7 cellular contexts compared by ENCODE assay signal in the genomic region with DNA sequence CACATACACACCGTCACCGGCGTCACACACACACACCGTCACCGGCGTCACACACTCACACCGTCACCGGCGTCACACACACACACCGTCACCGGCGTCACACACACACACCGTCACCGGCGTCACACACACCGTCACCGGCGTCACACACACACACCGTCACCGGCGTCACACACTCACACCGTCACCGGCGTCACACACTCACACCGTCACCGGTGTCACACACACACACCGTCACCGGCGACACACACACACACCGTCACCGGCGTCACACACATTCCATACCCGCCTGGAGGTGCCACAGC. TPM values are rescaled to one million over a fixed set of nuclear protein-coding genes. Genes with fewer than 3 reads are reported as not detected.
DNase-seq lines count a peak whose midpoint lies in the region; ATAC-seq, FAIRE-seq and TF ChIP-seq lines count a peak whose summit lies in the region.
"Not testable (repeated sequence)": the region's sequence is repeated elsewhere in the genome, so short reads cannot be mapped to it uniquely, and the experiment has no call there.
"Had no signal": no experiment of that assay in that cellular context is flagged by ENCODE, and none has a peak within 500 bp of the region (broad histone marks: within the 10 kb centered on the region; RNA-seq: fewer than 3 reads in every experiment).

No MANE protein-coding gene starts in this region.

- peak overlapping the region in 1 of 2 donors; percentile 46 for H3K4me3 Mint-ChIP-seq in CD14-positive monocyte
- not testable (repeated sequence) for H3K4me3 Mint-ChIP-seq in activated CD4-positive, alpha-beta T cell treated with anti-CD3 and anti-CD28 coated beads, Interleukin-2, amount 10 ng/mL, durations not matched to agents 24 days and 14 days; activated T-helper 2 cell treated with anti-CD3 and anti-CD28 coated beads, Interferon-gamma antibody, Interleukin-2, Interleukin-4, amounts not matched to agents 10 μg/mL and 5 μg/mL and 100 μg/mL, durations not matched to agents 14 hours and 24 hours and 36 hours (ENCODE audit: low read depth); memory B cell

- peaks cover 0 to 10% (median 3%) of the 10 kb centered on the region in 7 donors for H3K9me3 Mint-ChIP-seq in CD14-positive monocyte
- H3K9me3 Mint-ChIP-seq in activated CD4-positive, alpha-beta T cell treated with anti-CD3 and anti-CD28 coated beads, Interleukin-2, amount 10 ng/mL, durations not matched to agents 24 days and 14 days; activated T-helper 2 cell treated with anti-CD3 and anti-CD28 coated beads, Interferon-gamma antibody, Interleukin-2, Interleukin-4, amounts not matched to agents 10 μg/mL and 5 μg/mL and 100 μg/mL, durations not matched to agents 14 hours and 24 hours and 36 hours; memory B cell: not testable (repeated sequence)

- peaks cover 68% of the 10 kb centered on the region for H3K4me1 Mint-ChIP-seq in CD14-positive monocyte
- not testable (repeated sequence) for H3K4me1 Mint-ChIP-seq in activated CD4-positive, alpha-beta T cell treated with anti-CD3 and anti-CD28 coated beads, Interleukin-2, amount 10 ng/mL, durations not matched to agents 24 days and 14 days; activated T-helper 2 cell treated with anti-CD3 and anti-CD28 coated beads, Interferon-gamma antibody, Interleukin-2, Interleukin-4, amounts not matched to agents 10 μg/mL and 5 μg/mL and 100 μg/mL, durations not matched to agents 14 hours and 24 hours and 36 hours (ENCODE audit: low read depth)
- peaks cover 14% of the 10 kb centered on the region for H3K4me1 Mint-ChIP-seq in memory B cell

- peaks cover 0 to 20% of the 10 kb centered on the region in 2 donors for H3K36me3 Mint-ChIP-seq in CD14-positive monocyte
- not testable (repeated sequence) for H3K36me3 Mint-ChIP-seq in activated CD4-positive, alpha-beta T cell treated with anti-CD3 and anti-CD28 coated beads, Interleukin-2, amount 10 ng/mL, durations not matched to agents 24 days and 14 days (ENCODE audit: low read depth); activated T-helper 2 cell treated with anti-CD3 and anti-CD28 coated beads, Interferon-gamma antibody, Interleukin-2, Interleukin-4, amounts not matched to agents 10 μg/mL and 5 μg/mL and 100 μg/mL, durations not matched to agents 14 hours and 24 hours and 36 hours (ENCODE audit: low read depth); memory B cell

- intact Hi-C loops in CD14-positive monocyte (cut with micrococcal nuclease): loop anchor here in 1 of 2 donors (5.0 kb wide), 1 partner anchor 41 kb away; no protein-coding TSS in a partner anchor
- intact Hi-C loops in activated CD4-positive, alpha-beta T cell treated with anti-CD3 and anti-CD28 coated beads, Interleukin-2, amount 10 ng/mL, durations not matched to agents 24 days and 14 days (cut with micrococcal nuclease); activated T-helper 2 cell treated with anti-CD3 and anti-CD28 coated beads, Interferon-gamma antibody, Interleukin-2, Interleukin-4, amounts not matched to agents 10 μg/mL and 5 μg/mL and 100 μg/mL, durations not matched to agents 14 hours and 24 hours and 36 hours (cut with micrococcal nuclease): not testable (repeated sequence)

- H3K27ac Mint-ChIP-seq in CD14-positive monocyte: peak overlapping the region; percentile 59 to 91 (median 85)
- peak overlapping the region; percentile 23 for H3K27ac Mint-ChIP-seq in activated CD4-positive, alpha-beta T cell treated with anti-CD3 and anti-CD28 coated beads, Interleukin-2, amount 10 ng/mL, durations not matched to agents 24 days and 14 days
- peak overlapping the region; percentile 14 for H3K27ac Mint-ChIP-seq in activated T-helper 2 cell treated with anti-CD3 and anti-CD28 coated beads, Interferon-gamma antibody, Interleukin-2, Interleukin-4, amounts not matched to agents 10 μg/mL and 5 μg/mL and 100 μg/mL, durations not matched to agents 14 hours and 24 hours and 36 hours
- peak overlapping the region; percentile 13 for H3K27ac Mint-ChIP-seq in memory B cell

- not testable (repeated sequence) for ATAC-seq in memory B cell (ENCODE audit: low read depth)

- not testable (repeated sequence) for TF ChIP-seq CTCF in CD14-positive monocyte (IDR thresholded peaks at IDR 0.05)

- DNase-seq in CD14-positive monocyte (ENCODE audit: low spot score); HTR-8/SVneo (ENCODE audit: insufficient read length, low spot score); activated CD4-positive, alpha-beta T cell treated with anti-CD3 and anti-CD28 coated beads, Interleukin-2, amount 10 ng/mL, durations not matched to agents 24 days and 14 days; activated T-helper 2 cell treated with anti-CD3 and anti-CD28 coated beads, Interferon-gamma antibody, Interleukin-2, Interleukin-4, amounts not matched to agents 10 μg/mL and 5 μg/mL and 100 μg/mL, durations not matched to agents 14 hours and 24 hours and 36 hours (ENCODE audit: low spot score); memory B cell (ENCODE audit: low spot score in 2 of 2); urothelium cell line (ENCODE audit: low spot score): not testable (repeated sequence)

- H3K27me3 Mint-ChIP-seq in CD14-positive monocyte (ENCODE audit: low read depth in 3 of 3): peaks cover 8 to 20% (median 12%) of the 10 kb centered on the region in 3 donors
- H3K27me3 Mint-ChIP-seq in activated CD4-positive, alpha-beta T cell treated with anti-CD3 and anti-CD28 coated beads, Interleukin-2, amount 10 ng/mL, durations not matched to agents 24 days and 14 days; activated T-helper 2 cell treated with anti-CD3 and anti-CD28 coated beads, Interferon-gamma antibody, Interleukin-2, Interleukin-4, amounts not matched to agents 10 μg/mL and 5 μg/mL and 100 μg/mL, durations not matched to agents 14 hours and 24 hours and 36 hours (ENCODE audit: low read depth): not testable (repeated sequence)
- H3K27me3 Mint-ChIP-seq in memory B cell: peaks cover 10% of the 10 kb centered on the region

- peak; percentile 98 for FAIRE-seq in HTR-8/SVneo (lab: Jason Lieb, UNC)
- peak; percentile 96 for FAIRE-seq in urothelium cell line (lab: Jason Lieb, UNC)

RNA-seq across cellular contexts. Expression of gene CCND2, which starts 29.8 kb away (rescaled TPM):
- polyA plus RNA-seq in CD14-positive monocyte: 1 to 10 TPM; 3.6 to 3.9 TPM
- total RNA-seq in activated CD4-positive, alpha-beta T cell treated with anti-CD3 and anti-CD28 coated beads, Interleukin-2, amount 10 ng/mL, durations not matched to agents 24 days and 14 days: 607 and 615 TPM in 2 replicates
- 557 and 561 TPM in 2 replicates for total RNA-seq in activated T-helper 2 cell treated with anti-CD3 and anti-CD28 coated beads, Interferon-gamma antibody, Interleukin-2, Interleukin-4, amounts not matched to agents 10 μg/mL and 5 μg/mL and 100 μg/mL, durations not matched to agents 14 hours and 24 hours and 36 hours
- total RNA-seq: A172 had no signal

Comparison
In these comparisons a context has a peak if more than half of its experiments do, and no peak if none do; other contexts are left out.
1. H3K27ac Mint-ChIP-seq: peak in every context shown above with its lines; median percentile 85 in CD14-positive monocyte; 23 in activated CD4-positive, alpha-beta T cell treated with anti-CD3 and anti-CD28 coated beads, Interleukin-2, amount 10 ng/mL, durations not matched to agents 24 days and 14 days; 14 in activated T-helper 2 cell treated with anti-CD3 and anti-CD28 coated beads, Interferon-gamma antibody, Interleukin-2, Interleukin-4, amounts not matched to agents 10 μg/mL and 5 μg/mL and 100 μg/mL, durations not matched to agents 14 hours and 24 hours and 36 hours; 13 in memory B cell.